9 cellular contexts compared by ENCODE assay signal in genomic region chr1:40162791-40163441, GRCh38. TPM values are rescaled to one million over a fixed set of nuclear protein-coding genes. Genes with fewer than 3 reads are reported as not detected.
DNase-seq lines count a peak whose midpoint lies in the region; ATAC-seq, FAIRE-seq and TF ChIP-seq lines count a peak whose summit lies in the region.
"Had no signal": no experiment of that assay in that cellular context is flagged by ENCODE, and none has a peak within 500 bp of the region (broad histone marks: within the 10 kb centered on the region; RNA-seq: fewer than 3 reads in every experiment).

No MANE protein-coding gene starts in this region.

- H3K9me3 Mint-ChIP-seq in T-helper 2 cell treated with Interferon-gamma antibody and Interleukin-4, amounts not matched to agents 5 μg/mL and 100 μg/mL, for 36 hours: no peaks in the 10 kb centered on the region
- H3K9me3 Mint-ChIP-seq: activated naive CD4-positive, alpha-beta T cell treated with anti-CD3 and anti-CD28 coated beads, Interleukin-2, amount 50 U/mL, for 24 hours had no signal

- H3K27ac ChIP-seq in suprapubic skin: no peak overlapping the region

- H3K4me3 Mint-ChIP-seq in T-helper 2 cell treated with Interferon-gamma antibody and Interleukin-4, amounts not matched to agents 5 μg/mL and 100 μg/mL, for 36 hours: no peak overlapping the region
- H3K4me3 Mint-ChIP-seq: activated naive CD4-positive, alpha-beta T cell treated with anti-CD3 and anti-CD28 coated beads, Interleukin-2, amount 50 U/mL, for 24 hours had no signal

- intact Hi-C loops in sciatic nerve (cut with DNase I): no loop called here

- ATAC-seq in sciatic nerve: no peak

- TF ChIP-seq POLR2A in suprapubic skin (IDR thresholded peaks at IDR 0.05): no peak

- 5% methylated on average over 3 of the region's 3 CpGs for WGBS in suprapubic skin

- H3K4me1 ChIP-seq in suprapubic skin: peaks cover 34% of the 10 kb centered on the region

- DNase-seq in T-helper 2 cell treated with Interferon-gamma antibody and Interleukin-4, amounts not matched to agents 5 μg/mL and 100 μg/mL, for 36 hours (ENCODE audit: low spot score): peak; percentile 27
- DNase-seq in T-helper 2 cell: no peak
- no peak for DNase-seq in RCC 7860 (ENCODE audit: low spot score)
- no peak for DNase-seq in suprapubic skin (ENCODE audit: low spot score in 2 of 2)
- no peak for DNase-seq in NCI-H1930 (lab: John Stamatoyannopoulos, UW)
- no peak for DNase-seq in activated T-cell treated with anti-CD3 and anti-CD28 coated beads for 4 hours
- DNase-seq in sciatic nerve (ENCODE audit: low spot score): no peak

- no peak for TF ChIP-seq EP300 in suprapubic skin (IDR thresholded peaks at IDR 0.05)

- H3K36me3 ChIP-seq in suprapubic skin: no peaks in the 10 kb centered on the region

- H3K36me3 Mint-ChIP-seq in T-helper 2 cell treated with Interferon-gamma antibody and Interleukin-4, amounts not matched to agents 5 μg/mL and 100 μg/mL, for 36 hours (ENCODE audit: low read depth): peaks cover 20% of the 10 kb centered on the region
- H3K36me3 Mint-ChIP-seq: activated naive CD4-positive, alpha-beta T cell treated with anti-CD3 and anti-CD28 coated beads, Interleukin-2, amount 50 U/mL, for 24 hours had no signal

- no peaks in the 10 kb centered on the region for H3K27me3 Mint-ChIP-seq in T-helper 2 cell treated with Interferon-gamma antibody and Interleukin-4, amounts not matched to agents 5 μg/mL and 100 μg/mL, for 36 hours (ENCODE audit: low read depth)
- H3K27me3 Mint-ChIP-seq: activated naive CD4-positive, alpha-beta T cell treated with anti-CD3 and anti-CD28 coated beads, Interleukin-2, amount 50 U/mL, for 24 hours had no signal

- TF ChIP-seq CTCF in suprapubic skin (IDR thresholded peaks at IDR 0.05): no peak

- H3K9me3 ChIP-seq in suprapubic skin: no peaks in the 10 kb centered on the region

- peaks cover 37% of the 10 kb centered on the region for H3K4me1 Mint-ChIP-seq in T-helper 2 cell treated with Interferon-gamma antibody and Interleukin-4, amounts not matched to agents 5 μg/mL and 100 μg/mL, for 36 hours (ENCODE audit: low read depth)

- H3K27ac Mint-ChIP-seq in T-helper 2 cell treated with Interferon-gamma antibody and Interleukin-4, amounts not matched to agents 5 μg/mL and 100 μg/mL, for 36 hours: no peak overlapping the region

- peak; percentile 24 for FAIRE-seq in RCC 7860 (lab: Jason Lieb, UNC)

- no peaks in the 10 kb centered on the region for H3K27me3 ChIP-seq in suprapubic skin

- H3K4me3 ChIP-seq in iPS-11a (ENCODE audit: low read depth, low read length): peak overlapping the region; percentile 93
- H3K4me3 ChIP-seq in suprapubic skin: peak overlapping the region; percentile 83

RNA-seq across cellular contexts. Expression of gene RLF, which starts 1.7 kb away (rescaled TPM):
- total RNA-seq in suprapubic skin (10 to 100 TPM; 17.3 to 32.9 (median 21.3) TPM), sciatic nerve (23.8 TPM)
